16 cellular contexts compared by ENCODE assay signal in the genomic region with DNA sequence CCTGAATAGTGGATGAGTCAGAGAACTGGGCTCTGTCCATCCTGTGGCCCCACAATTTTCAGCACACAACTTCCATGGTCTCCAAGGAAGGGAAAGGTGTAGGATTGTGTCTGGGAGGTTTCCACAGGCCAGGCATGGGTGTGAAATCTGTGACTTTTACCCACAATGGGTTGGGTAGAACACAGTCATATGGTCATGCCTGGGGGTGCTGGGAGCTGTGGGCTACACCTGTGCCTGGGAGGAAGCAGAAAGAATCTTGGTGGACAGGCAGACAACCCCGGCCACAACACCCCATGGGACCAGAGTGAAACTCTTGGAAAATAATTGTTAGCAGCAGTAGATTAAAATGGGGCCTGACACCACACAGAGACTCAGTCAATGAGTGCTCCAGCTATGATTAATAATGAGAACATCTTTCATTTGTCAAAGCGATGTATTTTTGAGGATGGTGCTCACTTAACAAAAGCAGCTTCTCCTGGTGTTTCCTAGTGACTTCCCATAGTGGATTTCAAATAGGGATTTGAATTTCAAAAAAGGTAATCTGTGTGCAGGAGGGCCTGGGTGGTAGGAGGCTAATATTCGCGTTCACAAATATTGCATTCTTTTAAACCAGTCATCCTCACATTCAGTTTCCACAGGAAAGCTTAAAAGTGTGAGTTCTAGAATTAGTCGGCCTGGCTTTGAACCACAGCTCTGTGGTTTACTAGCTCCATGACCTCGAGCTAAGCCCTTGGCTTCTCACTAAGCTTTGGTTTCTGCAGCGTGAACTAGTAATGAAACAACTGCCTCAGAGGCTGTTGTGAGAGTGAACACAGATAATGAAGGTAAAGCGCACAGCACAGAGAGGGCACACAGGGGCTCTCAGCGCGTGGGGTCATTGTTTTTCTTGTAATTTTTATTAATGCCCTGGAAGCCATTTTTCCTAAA.
DNase-seq lines count a peak whose midpoint lies in the region; ATAC-seq and TF ChIP-seq lines count a peak whose summit lies in the region.
"Had no signal": no experiment of that assay in that cellular context is flagged by ENCODE, and none has a peak within 500 bp of the region (broad histone marks: within the 10 kb centered on the region; RNA-seq: fewer than 3 reads in every experiment).

No MANE protein-coding gene starts in this region.

- intact Hi-C loops in activated CD8-positive, alpha-beta T cell treated with anti-CD3 and anti-CD28 coated beads for 36 hours (cut with micrococcal nuclease): no loop called here

- no peaks in the 10 kb centered on the region for H3K9me3 Mint-ChIP-seq in activated CD8-positive, alpha-beta T cell treated with anti-CD3 and anti-CD28 coated beads for 36 hours
- no peaks in the 10 kb centered on the region for H3K9me3 Mint-ChIP-seq in activated CD8-positive, alpha-beta T cell treated with anti-CD3 and anti-CD28 coated beads, Interleukin-2, amount 10 ng/mL, durations not matched to agents 7 days and 5 days (ENCODE audit: insufficient read depth)
- no peaks in the 10 kb centered on the region for H3K9me3 Mint-ChIP-seq in activated T-helper 17 cell treated with anti-CD3 and anti-CD28 coated beads, Interleukin-2, amount 50 U/mL, for 72 hours
- H3K9me3 Mint-ChIP-seq in stimulated activated effector memory CD8-positive, alpha-beta T cell treated with anti-CD3 and anti-CD28 coated beads, Interleukin-12 subunit alpha, Interleukin-12 subunit beta, amount 100 ng/mL, for 72 hours: no peaks in the 10 kb centered on the region
- H3K9me3 Mint-ChIP-seq: GM23338 had no signal

- no peak overlapping the region for H3K27ac Mint-ChIP-seq in activated CD8-positive, alpha-beta T cell treated with anti-CD3 and anti-CD28 coated beads for 36 hours
- H3K27ac Mint-ChIP-seq in activated CD8-positive, alpha-beta T cell treated with anti-CD3 and anti-CD28 coated beads, Interleukin-2, amount 10 ng/mL, durations not matched to agents 7 days and 5 days: no peak overlapping the region
- H3K27ac Mint-ChIP-seq in activated T-helper 17 cell treated with anti-CD3 and anti-CD28 coated beads, Interleukin-2, amount 50 U/mL, for 72 hours: no peak overlapping the region
- peak overlapping the region; percentile 41 for H3K27ac Mint-ChIP-seq in stimulated activated effector memory CD8-positive, alpha-beta T cell treated with anti-CD3 and anti-CD28 coated beads, Interleukin-12 subunit alpha, Interleukin-12 subunit beta, amount 100 ng/mL, for 72 hours
- H3K27ac Mint-ChIP-seq: CD4-positive, CD25-positive, alpha-beta regulatory T cell; GM23338 had no signal

- no peak for TF ChIP-seq CTCF in activated CD8-positive, alpha-beta T cell treated with anti-CD3 and anti-CD28 coated beads for 36 hours (IDR thresholded peaks at IDR 0.05)
- TF ChIP-seq CTCF in GM12865 (IDR thresholded peaks at IDR 0.05; ENCODE audit: insufficient read depth, low read depth, low read length, missing control alignments): no peak

- ATAC-seq in activated CD8-positive, alpha-beta T cell treated with anti-CD3 and anti-CD28 coated beads for 36 hours: peak; percentile 58
- no peak for ATAC-seq in activated CD8-positive, alpha-beta T cell treated with anti-CD3 and anti-CD28 coated beads, Interleukin-2, amount 10 ng/mL, durations not matched to agents 7 days and 5 days
- ATAC-seq in activated T-helper 17 cell treated with anti-CD3 and anti-CD28 coated beads, Interleukin-2, amount 50 U/mL, for 72 hours (replicated peaks): peak; percentile 50
- peak; percentile 92 for ATAC-seq in stimulated activated effector memory CD8-positive, alpha-beta T cell treated with anti-CD3 and anti-CD28 coated beads, Interleukin-12 subunit alpha, Interleukin-12 subunit beta, amount 100 ng/mL, for 72 hours
- ATAC-seq: GM23338 had no signal

- peaks cover 7% of the 10 kb centered on the region for H3K27me3 Mint-ChIP-seq in activated CD8-positive, alpha-beta T cell treated with anti-CD3 and anti-CD28 coated beads for 36 hours
- peaks cover 2% of the 10 kb centered on the region for H3K27me3 Mint-ChIP-seq in activated CD8-positive, alpha-beta T cell treated with anti-CD3 and anti-CD28 coated beads, Interleukin-2, amount 10 ng/mL, durations not matched to agents 7 days and 5 days (ENCODE audit: low read depth)
- H3K27me3 Mint-ChIP-seq in activated T-helper 17 cell treated with anti-CD3 and anti-CD28 coated beads, Interleukin-2, amount 50 U/mL, for 72 hours: peaks cover 41% of the 10 kb centered on the region

- peak; percentile 15 for DNase-seq in activated CD8-positive, alpha-beta T cell treated with anti-CD3 and anti-CD28 coated beads for 36 hours
- DNase-seq in activated CD8-positive, alpha-beta T cell treated with anti-CD3 and anti-CD28 coated beads, Interleukin-2, amount 10 ng/mL, durations not matched to agents 7 days and 5 days: no peak
- DNase-seq in GM12865 (ENCODE audit: low read depth) (peak; percentile 5), DMS 273 (lab: John Stamatoyannopoulos, UW; ENCODE audit: unreplicated experiment) (no peak), NCI-H1930 (lab: John Stamatoyannopoulos, UW) (no peak), CD1c-positive myeloid dendritic cell (ENCODE audit: extremely low spot score) (no peak)
- peak in 1 of 2 donors; percentile 73 for DNase-seq in stimulated activated effector memory CD8-positive, alpha-beta T cell treated with anti-CD3 and anti-CD28 coated beads, Interleukin-12 subunit alpha, Interleukin-12 subunit beta, amount 100 ng/mL, for 72 hours (ENCODE audit: low spot score in 2 of 2)
- DNase-seq: CD4-positive, CD25-positive, alpha-beta regulatory T cell; DMS79 treated with DMSO at 0.1 percent for 48 hours; NCI-H1048; NCI-H1694; NCI-H345; NCI-H526 treated with DMSO at 0.1 percent for 48 hours; SHP77 had no signal

- POLR2A ChIA-PET in activated CD8-positive, alpha-beta T cell treated with anti-CD3 and anti-CD28 coated beads for 36 hours (lab: Charles Lee): no interaction called here
- POLR2A ChIA-PET in activated CD8-positive, alpha-beta T cell treated with anti-CD3 and anti-CD28 coated beads, Interleukin-2, amount 10 ng/mL, durations not matched to agents 7 days and 5 days (lab: Charles Lee): no interaction called here

- peaks cover 4% of the 10 kb centered on the region for H3K4me1 Mint-ChIP-seq in activated CD8-positive, alpha-beta T cell treated with anti-CD3 and anti-CD28 coated beads for 36 hours (ENCODE audit: low read depth)
- no peaks in the 10 kb centered on the region for H3K4me1 Mint-ChIP-seq in activated CD8-positive, alpha-beta T cell treated with anti-CD3 and anti-CD28 coated beads, Interleukin-2, amount 10 ng/mL, durations not matched to agents 7 days and 5 days (ENCODE audit: low read depth)
- no peaks in the 10 kb centered on the region for H3K4me1 Mint-ChIP-seq in activated T-helper 17 cell treated with anti-CD3 and anti-CD28 coated beads, Interleukin-2, amount 50 U/mL, for 72 hours
- peaks cover 19% of the 10 kb centered on the region for H3K4me1 Mint-ChIP-seq in stimulated activated effector memory CD8-positive, alpha-beta T cell treated with anti-CD3 and anti-CD28 coated beads, Interleukin-12 subunit alpha, Interleukin-12 subunit beta, amount 100 ng/mL, for 72 hours
- H3K4me1 Mint-ChIP-seq: GM23338 had no signal

- no peak overlapping the region for H3K4me3 Mint-ChIP-seq in activated CD8-positive, alpha-beta T cell treated with anti-CD3 and anti-CD28 coated beads for 36 hours
- no peak overlapping the region for H3K4me3 Mint-ChIP-seq in activated CD8-positive, alpha-beta T cell treated with anti-CD3 and anti-CD28 coated beads, Interleukin-2, amount 10 ng/mL, durations not matched to agents 7 days and 5 days
- no peak overlapping the region for H3K4me3 Mint-ChIP-seq in activated T-helper 17 cell treated with anti-CD3 and anti-CD28 coated beads, Interleukin-2, amount 50 U/mL, for 72 hours
- peak overlapping the region; percentile 28 for H3K4me3 Mint-ChIP-seq in stimulated activated effector memory CD8-positive, alpha-beta T cell treated with anti-CD3 and anti-CD28 coated beads, Interleukin-12 subunit alpha, Interleukin-12 subunit beta, amount 100 ng/mL, for 72 hours
- H3K4me3 Mint-ChIP-seq: CD4-positive, CD25-positive, alpha-beta regulatory T cell; GM23338 had no signal

- no peak overlapping the region for H3K4me3 ChIP-seq in GM12865 (ENCODE audit: low read depth, low read length)
- H3K4me3 ChIP-seq: GM23338 had no signal

- CTCF ChIA-PET in activated CD8-positive, alpha-beta T cell treated with anti-CD3 and anti-CD28 coated beads for 36 hours (lab: Charles Lee): interaction anchor here (0.9 to 2.4 kb wide), 3 partner anchors 39 to 226 kb away, joined by 3 to 7 read pairs (median 3); no protein-coding TSS in a partner anchor
- CTCF ChIA-PET in activated CD8-positive, alpha-beta T cell treated with anti-CD3 and anti-CD28 coated beads, Interleukin-2, amount 10 ng/mL, durations not matched to agents 7 days and 5 days (lab: Charles Lee): no interaction called here

- H3K36me3 Mint-ChIP-seq in activated CD8-positive, alpha-beta T cell treated with anti-CD3 and anti-CD28 coated beads for 36 hours (ENCODE audit: low read depth): no peaks in the 10 kb centered on the region
- no peaks in the 10 kb centered on the region for H3K36me3 Mint-ChIP-seq in activated CD8-positive, alpha-beta T cell treated with anti-CD3 and anti-CD28 coated beads, Interleukin-2, amount 10 ng/mL, durations not matched to agents 7 days and 5 days (ENCODE audit: low read depth)
- no peaks in the 10 kb centered on the region for H3K36me3 Mint-ChIP-seq in activated T-helper 17 cell treated with anti-CD3 and anti-CD28 coated beads, Interleukin-2, amount 50 U/mL, for 72 hours (ENCODE audit: low read depth)
- H3K36me3 Mint-ChIP-seq in stimulated activated effector memory CD8-positive, alpha-beta T cell treated with anti-CD3 and anti-CD28 coated beads, Interleukin-12 subunit alpha, Interleukin-12 subunit beta, amount 100 ng/mL, for 72 hours: no peaks in the 10 kb centered on the region
- H3K36me3 Mint-ChIP-seq: CD4-positive, CD25-positive, alpha-beta regulatory T cell had no signal

Comparison
In these comparisons a context has a peak if more than half of its experiments do, and no peak if none do; other contexts are left out.
1. DNase-seq: peak in activated CD8-positive, alpha-beta T cell treated with anti-CD3 and anti-CD28 coated beads for 36 hours (single experiment) and GM12865 (single experiment); none in activated CD8-positive, alpha-beta T cell treated with anti-CD3 and anti-CD28 coated beads, Interleukin-2, amount 10 ng/mL, durations not matched to agents 7 days and 5 days (single experiment), DMS 273 (single experiment), NCI-H1930 (0 of 2) and CD1c-positive myeloid dendritic cell (single experiment).